8 cellular contexts compared by ENCODE assay signal in genomic region chr7:150514748-150515222, GRCh38. TPM values are rescaled to one million over a fixed set of nuclear protein-coding genes. Genes with fewer than 3 reads are reported as not detected.
DNase-seq lines count a peak whose midpoint lies in the region; ATAC-seq lines count a peak whose summit lies in the region.

GIMAP7 (plus strand) TSS chr7:150514872; CDS start chr7:150519975, 5,103 bp downstream.

- H3K36me3 Mint-ChIP-seq in dendritic cell treated with granulocyte-macrophage colony-stimulating factor and Interleukin-4, amounts not matched to agents 40 ng/mL and 50 ng/mL, for 4 days (ENCODE audit: low read depth): peaks cover 10% of the 10 kb centered on the region

- DNase-seq in T-helper 22 cell (ENCODE audit: low read depth) (peak; percentile 9), pulmonary artery endothelial cell (ENCODE audit: low read depth, low spot score) (peak; percentile 26), midbrain (lab: John Stamatoyannopoulos, UW) (no peak), globus pallidus (ENCODE audit: low spot score) (no peak), middle frontal gyrus (ENCODE audit: extremely low spot score, low spot score) (no peak), amygdala (lab: John Stamatoyannopoulos, UW) (no peak)

- peak within 1 kb of the TSS; percentile 95 for H3K4me3 Mint-ChIP-seq in dendritic cell treated with granulocyte-macrophage colony-stimulating factor and Interleukin-4, amounts not matched to agents 40 ng/mL and 50 ng/mL, for 4 days

- ATAC-seq in GM21447 (IDR thresholded peaks at IDR 0.05; ENCODE audit: unreplicated experiment): peak; percentile 81

- no peaks in the 10 kb centered on the region for H3K27me3 Mint-ChIP-seq in dendritic cell treated with granulocyte-macrophage colony-stimulating factor and Interleukin-4, amounts not matched to agents 40 ng/mL and 50 ng/mL, for 4 days

- H3K4me1 Mint-ChIP-seq in dendritic cell treated with granulocyte-macrophage colony-stimulating factor and Interleukin-4, amounts not matched to agents 40 ng/mL and 50 ng/mL, for 4 days (ENCODE audit: low read depth): peaks cover 30% of the 10 kb centered on the region

- H3K27ac Mint-ChIP-seq in dendritic cell treated with granulocyte-macrophage colony-stimulating factor and Interleukin-4, amounts not matched to agents 40 ng/mL and 50 ng/mL, for 4 days: peak within 1 kb of the TSS; percentile 97

- intact Hi-C loops in dendritic cell treated with granulocyte-macrophage colony-stimulating factor and Interleukin-4, amounts not matched to agents 40 ng/mL and 50 ng/mL, for 4 days (cut with micrococcal nuclease): loop anchor here (5.0 to 10.0 kb wide), 2 partner anchors 53 to 60 kb away; partner anchors contain the start of genes GIMAP4 and GIMAP8

- H3K9me3 Mint-ChIP-seq in dendritic cell treated with granulocyte-macrophage colony-stimulating factor and Interleukin-4, amounts not matched to agents 40 ng/mL and 50 ng/mL, for 4 days: peaks cover under 1% of the 10 kb centered on the region

RNA-seq across cellular contexts. Expression of gene GIMAP7, which starts in this region (rescaled TPM):
- total RNA-seq in pulmonary artery endothelial cell: 48.7 and 72.0 TPM in 2 replicates

Comparison
In these comparisons a context has a peak if more than half of its experiments do, and no peak if none do; other contexts are left out.
1. DNase-seq: peak in T-helper 22 cell (single experiment) and pulmonary artery endothelial cell (single experiment); none in midbrain (single experiment), globus pallidus (single experiment), middle frontal gyrus (single experiment) and amygdala (0 of 56).